ENCODE assay signal across 1 cellular context in genomic region chr7:100612730-100613446, GRCh38.
TF ChIP-seq lines count a peak whose summit lies in the region.

No MANE protein-coding gene starts in this region.

TF ChIP-seq in HEK293, 187 proteins besides CTCF, POLR2A, EP300 and RAD21 (continued from another document):
- TF ChIP-seq ZNF449 (tag by site-specific recombination; IDR thresholded peaks at IDR 0.05) (no peak), ZNF571 (tag by site-specific recombination; IDR thresholded peaks at IDR 0.05) (no peak), ZNF157 (tag by site-specific recombination; IDR thresholded peaks at IDR 0.05) (no peak), ZNF701 (tag by site-specific recombination; IDR thresholded peaks at IDR 0.05) (no peak), ZNF214 (tag by site-specific recombination; IDR thresholded peaks at IDR 0.05; ENCODE audit: borderline replicate concordance) (no peak)
